ENCODE assay signal across 8 cellular contexts in genomic region chr16:15093940-15094827, GRCh38. TPM values are rescaled to one million over a fixed set of nuclear protein-coding genes. Genes with fewer than 3 reads are reported as not detected.
DNase-seq lines count a peak whose midpoint lies in the region; ATAC-seq, FAIRE-seq and TF ChIP-seq lines count a peak whose summit lies in the region.
"Not testable (repeated sequence)": the region's sequence is repeated elsewhere in the genome, so short reads cannot be mapped to it uniquely, and the experiment has no call there.

Gene RRN3, minus strand, starts transcription at chr16:15094272. Its CDS starts 39 bp downstream, at chr16:15094233.

- H3K27me3 ChIP-seq in OCI-LY3 (ENCODE audit: low read depth, low read length); endothelial cell of umbilical vein (ENCODE audit: control insufficient read depth in 2 of 2, insufficient read depth in 2 of 2, low read length in 2 of 2): not testable (repeated sequence)

- FAIRE-seq in D721Med (lab: Jason Lieb, UNC); endothelial cell of umbilical vein (lab: Jason Lieb, UNC): not testable (repeated sequence)

- DNase-seq in D721Med (ENCODE audit: insufficient read length, low spot score) (peak; percentile 59), HuH-7 (ENCODE audit: low spot score) (peak; percentile 69), endothelial cell of umbilical vein (ENCODE audit: low read depth, low spot score) (peak; percentile 94), middle frontal gyrus (ENCODE audit: extremely low spot score, low spot score) (peak; percentile 93)
- DNase-seq in activated CD8-positive, alpha-beta memory T cell treated with anti-CD3 and anti-CD28 coated beads, Interleukin-2, amount 50 U/mL, for 48 hours, result peak; percentile 93
- peak; percentile 68 to 70 for DNase-seq in stimulated activated CD8-positive, alpha-beta memory T cell treated with anti-CD3 and anti-CD28 coated beads, Interleukin-2, amount 100 ng/mL, for 1 hour (ENCODE audit: low read depth in 2 of 2)

- peak; percentile 91 for TF ChIP-seq POLR2A in endothelial cell of umbilical vein (IDR thresholded peaks at IDR 0.05; ENCODE audit: low read depth, low read length)

- BruUV-seq in endothelial cell of umbilical vein (replicated peaks; lab: Mats Ljungman, UMichigan), result TSS peak; percentile 91

- peak within 1 kb of the TSS; percentile 97; the same call in 1 of the 2 replicates for H2AFZ ChIP-seq in OCI-LY3 (ENCODE audit: low read depth, low read length)
- H2AFZ ChIP-seq in endothelial cell of umbilical vein (ENCODE audit: low read depth, low read length), result peak within 1 kb of the TSS; percentile 90

- dilution Hi-C loops in endothelial cell of umbilical vein (cut with MboI; ENCODE audit: extremely low pct_ligation_motif_present, low sequenced_read_pairs), result not testable (repeated sequence)

- not testable (repeated sequence) for H3K9me3 ChIP-seq in OCI-LY3 (ENCODE audit: insufficient read depth, low read length); endothelial cell of umbilical vein (replicated peaks; ENCODE audit: control insufficient read depth, insufficient read depth, low read length)

- H3K9ac ChIP-seq in OCI-LY3 (ENCODE audit: low read length) (peak within 1 kb of the TSS; percentile 89), endothelial cell of umbilical vein (replicated peaks; ENCODE audit: extremely low read depth, insufficient read depth, low read length) (peak within 1 kb of the TSS; percentile 93)

- H3K27ac ChIP-seq in OCI-LY3 (ENCODE audit: low read length), result peak within 1 kb of the TSS; percentile 36; the same call in 1 of the 2 replicates
- H3K27ac ChIP-seq in endothelial cell of umbilical vein (ENCODE audit: insufficient read depth, low read depth, low read length), result peak within 1 kb of the TSS; percentile 68

- intact Hi-C loops in endothelial cell of umbilical vein (cut with micrococcal nuclease), result not testable (repeated sequence)

- not testable (repeated sequence) for H3K4me1 ChIP-seq in OCI-LY3 (ENCODE audit: low read length); endothelial cell of umbilical vein (ENCODE audit: control insufficient read depth, extremely low read depth, insufficient read depth, low read length)

- not testable (repeated sequence) for H4K20me1 ChIP-seq in OCI-LY3 (ENCODE audit: insufficient read depth, low read length); endothelial cell of umbilical vein (replicated peaks; ENCODE audit: control insufficient read depth, extremely low read depth, insufficient read depth, low read length)

- H3K4me2 ChIP-seq in OCI-LY3 (ENCODE audit: low read length) (peak within 1 kb of the TSS; percentile 82), endothelial cell of umbilical vein (ENCODE audit: insufficient read depth, low read length) (peak within 1 kb of the TSS; percentile 75)

- H3K79me2 ChIP-seq in OCI-LY3 (ENCODE audit: low read length) (peaks cover 22% of the 10 kb centered on the region), endothelial cell of umbilical vein (ENCODE audit: control insufficient read depth, insufficient read depth, low read length) (peaks cover 15% of the 10 kb centered on the region)

- H3K36me3 ChIP-seq in OCI-LY3 (replicated peaks; ENCODE audit: low read depth, low read length); endothelial cell of umbilical vein (ENCODE audit: control insufficient read depth in 2 of 2, extremely low read depth in 1 of 2, insufficient read depth in 2 of 2, low read length in 2 of 2): not testable (repeated sequence)

- CTCF ChIA-PET in endothelial cell of umbilical vein (lab: Charles Lee), result interaction anchor here (0.7 kb wide), 1 partner anchor 38 kb away, joined by 3 read pairs; the partner anchor contains the start of gene NTAN1

- peak; percentile 93 for ATAC-seq in GM21526 (IDR thresholded peaks at IDR 0.05; ENCODE audit: low FRiP score, unreplicated experiment)

- H3K4me3 ChIP-seq in OCI-LY3 (ENCODE audit: low read length) (peak within 1 kb of the TSS; percentile 93), endothelial cell of umbilical vein (replicated peaks in 1 of 3; ENCODE audit: insufficient read depth in 1 of 3, low read depth in 1 of 3, low read length in 3 of 3) (peak within 1 kb of the TSS; percentile 40 to 84 (median 66))

- POLR2A ChIA-PET in endothelial cell of umbilical vein (lab: Charles Lee), result not testable (repeated sequence)

- H3K9me1 ChIP-seq in endothelial cell of umbilical vein (replicated peaks; ENCODE audit: control insufficient read depth, extremely low read depth, insufficient read depth, low read length), result not testable (repeated sequence)

- not testable (repeated sequence) for TF ChIP-seq CTCF in D721Med (IDR thresholded peaks at IDR 0.05; ENCODE audit: insufficient read depth, missing control alignments); OCI-LY3 (IDR thresholded peaks at IDR 0.05; ENCODE audit: low read depth, low read length); endothelial cell of umbilical vein (IDR thresholded peaks at IDR 0.05; ENCODE audit: extremely low read depth in 1 of 2, insufficient read depth in 1 of 2, low read depth in 1 of 2, low read length in 2 of 2)

TF ChIP-seq in endothelial cell of umbilical vein, 7 proteins besides CTCF, POLR2A, EP300 and RAD21:
- TF ChIP-seq POLR2AphosphoS5 (IDR thresholded peaks at IDR 0.05; ENCODE audit: insufficient read depth, low read depth, low read length), result peak; percentile 93

RNA-seq across cellular contexts. Expression of gene RRN3, which starts in this region (rescaled TPM):
- total RNA-seq in endothelial cell of umbilical vein, result 22.7 and 26.5 TPM in 2 replicates
- 12.3 and 15.1 TPM in 2 replicates for polyA plus RNA-seq in endothelial cell of umbilical vein
- 17.0 and 17.4 TPM in 2 replicates for polyA plus RNA-seq in endothelial cell of umbilical vein (2011; cell fraction: cytosol; rRNA removed)
- polyA plus RNA-seq in endothelial cell of umbilical vein (2011; cell fraction: nucleus; rRNA removed), result 30.3 and 33.3 TPM in 2 replicates
- 28.0 and 30.8 TPM in 2 replicates for polyA plus RNA-seq in endothelial cell of umbilical vein (2012)
- polyA minus RNA-seq in endothelial cell of umbilical vein, result 34.4 and 36.9 TPM in 2 replicates
- polyA minus RNA-seq in endothelial cell of umbilical vein (2011; cell fraction: cytosol; rRNA and poly(A)+ RNA removed), result 24.3 TPM
- 14.8 and 23.0 TPM in 2 replicates for polyA minus RNA-seq in endothelial cell of umbilical vein (2011; cell fraction: nucleus; rRNA and poly(A)+ RNA removed)

Comparison
In these comparisons a context has a peak if more than half of its experiments do, and no peak if none do; other contexts are left out.
1. Peak in every context shown above with its lines: DNase-seq, ATAC-seq, H3K4me3 ChIP-seq and H3K27ac ChIP-seq.